In genomic region chr12:6723607-6724408, GRCh38 we compare ENCODE assay signal across 8 cellular contexts. TPM values are rescaled to one million over a fixed set of nuclear protein-coding genes. Genes with fewer than 3 reads are reported as not detected.
DNase-seq lines count a peak whose midpoint lies in the region; ATAC-seq, FAIRE-seq and TF ChIP-seq lines count a peak whose summit lies in the region.

TSS of gene COPS7A (plus strand) at chr12:6724046. CDS start at chr12:6724657, 611 bp downstream.

- H3K9me3 ChIP-seq in astrocyte (ENCODE audit: insufficient read depth, low read depth, low read length) (no peaks in the 10 kb centered on the region), right cardiac atrium (ENCODE audit: control insufficient read depth, low read length) (no peaks in the 10 kb centered on the region), uterus (no peaks in the 10 kb centered on the region)

- peak within 1 kb of the TSS; percentile 100 for H3K27ac Mint-ChIP-seq in astrocyte (ENCODE audit: unreplicated experiment)

- peak; percentile 80 for TF ChIP-seq POLR2A in GM18505 (IDR thresholded peaks at IDR 0.05; ENCODE audit: borderline replicate concordance, extremely low read depth, insufficient read depth, insufficient read length)
- TF ChIP-seq POLR2A in uterus (IDR thresholded peaks at IDR 0.05), result peak in 1 of 2 donors; percentile 67

- TF ChIP-seq CTCF in astrocyte (IDR thresholded peaks at IDR 0.05; ENCODE audit: insufficient read depth, low read depth, low read length) (no peak), uterus (IDR thresholded peaks at IDR 0.05) (no peak)

- ATAC-seq in GM18505 (IDR thresholded peaks at IDR 0.05; ENCODE audit: unreplicated experiment), result peak; percentile 88
- peak; percentile 88 for ATAC-seq in HG02973 (IDR thresholded peaks at IDR 0.05; ENCODE audit: unreplicated experiment)
- ATAC-seq in right cardiac atrium, result peak; percentile 98 to 99

- peak within 1 kb of the TSS; percentile 90 for H2AFZ ChIP-seq in astrocyte (ENCODE audit: low read depth, low read length)

- peak within 1 kb of the TSS; percentile 94 for H3K4me2 ChIP-seq in astrocyte (ENCODE audit: low read length)

- peak within 1 kb of the TSS; percentile 97 for H3K4me3 Mint-ChIP-seq in astrocyte (ENCODE audit: unreplicated experiment)

- H3K4me1 Mint-ChIP-seq in astrocyte (ENCODE audit: low read depth, unreplicated experiment), result peaks cover 9% of the 10 kb centered on the region

- no peaks in the 10 kb centered on the region for H3K27me3 Mint-ChIP-seq in astrocyte (ENCODE audit: low read depth, unreplicated experiment)

- H3K36me3 Mint-ChIP-seq in astrocyte (ENCODE audit: low read depth, unreplicated experiment), result peaks cover 7% of the 10 kb centered on the region

- H3K79me2 ChIP-seq in astrocyte (ENCODE audit: insufficient read depth, low read length), result peaks cover 13% of the 10 kb centered on the region

- H3K4me3 ChIP-seq in astrocyte (ENCODE audit: insufficient read depth, low read depth, low read length) (peak within 1 kb of the TSS; percentile 66), right cardiac atrium (ENCODE audit: low read length) (peak within 1 kb of the TSS; percentile 48), uterus (peak within 1 kb of the TSS; percentile 64 to 79)

- peaks cover 7% of the 10 kb centered on the region for H4K20me1 ChIP-seq in astrocyte (ENCODE audit: insufficient read depth, low read length)

- WGBS in right cardiac atrium, result under 1% methylated on average over 49 of the region's 49 CpGs

- peaks cover 7% of the 10 kb centered on the region for H3K4me1 ChIP-seq in astrocyte (ENCODE audit: insufficient read depth, low read length)
- H3K4me1 ChIP-seq in right cardiac atrium (ENCODE audit: control insufficient read depth, insufficient read depth, low read length), result peaks cover 4% of the 10 kb centered on the region
- H3K4me1 ChIP-seq in uterus, result no peaks in the 10 kb centered on the region

- H3K36me3 ChIP-seq in astrocyte (ENCODE audit: insufficient read depth, low read length) (peaks cover 11% of the 10 kb centered on the region), uterus (no peaks in the 10 kb centered on the region)

- H3K9ac ChIP-seq in astrocyte (ENCODE audit: low read length), result peak within 1 kb of the TSS; percentile 79

- peak within 1 kb of the TSS; percentile 83 for H3K27ac ChIP-seq in astrocyte (ENCODE audit: low read depth, low read length)
- H3K27ac ChIP-seq in right cardiac atrium (ENCODE audit: low read length), result peak within 1 kb of the TSS; percentile 84
- peak within 1 kb of the TSS; percentile 77 to 87 for H3K27ac ChIP-seq in uterus

- intact Hi-C loops in right cardiac atrium (cut with DNase I) (no loop called here), uterus (cut with DNase I; ENCODE audit: low total_unique reads) (no loop called here)

- no peak for FAIRE-seq in astrocyte (lab: Jason Lieb, UNC)

- H3K27me3 ChIP-seq in astrocyte (ENCODE audit: insufficient read depth, low read length) (no peaks in the 10 kb centered on the region), right cardiac atrium (ENCODE audit: control insufficient read depth, insufficient read depth) (no peaks in the 10 kb centered on the region), uterus (no peaks in the 10 kb centered on the region)

- no peaks in the 10 kb centered on the region for H3K9me3 Mint-ChIP-seq in astrocyte (ENCODE audit: unreplicated experiment)

- DNase-seq in NCI-H2029 (lab: John Stamatoyannopoulos, UW) (peak; percentile 99), T-helper 22 cell (ENCODE audit: low read depth) (peak; percentile 91), astrocyte (ENCODE audit: low read depth) (peak; percentile 97), right cardiac atrium (peak; percentile 99), pulmonary artery endothelial cell (ENCODE audit: low read depth, low spot score) (peak; percentile 94), uterus (peak; percentile 97 to 98)

RNA-seq across cellular contexts. Expression of gene COPS7A, which starts in this region (rescaled TPM):
- total RNA-seq in astrocyte (47.3 and 51.5 TPM in 2 replicates), right cardiac atrium (10 to 100 TPM; 60.3 to 71.0 (median 65.9) TPM), pulmonary artery endothelial cell (54.8 and 71.4 TPM in 2 replicates), uterus (10 to 100 TPM; 35.6 to 50.3 (median 37.7) TPM)
- 71.8 TPM for polyA plus RNA-seq in right cardiac atrium

Comparison
In these comparisons a context has a peak if more than half of its experiments do, and no peak if none do; other contexts are left out.
1. Peak in every context shown above with its lines: DNase-seq, ATAC-seq, H3K4me3 ChIP-seq and H3K27ac ChIP-seq.